In the genomic region with DNA sequence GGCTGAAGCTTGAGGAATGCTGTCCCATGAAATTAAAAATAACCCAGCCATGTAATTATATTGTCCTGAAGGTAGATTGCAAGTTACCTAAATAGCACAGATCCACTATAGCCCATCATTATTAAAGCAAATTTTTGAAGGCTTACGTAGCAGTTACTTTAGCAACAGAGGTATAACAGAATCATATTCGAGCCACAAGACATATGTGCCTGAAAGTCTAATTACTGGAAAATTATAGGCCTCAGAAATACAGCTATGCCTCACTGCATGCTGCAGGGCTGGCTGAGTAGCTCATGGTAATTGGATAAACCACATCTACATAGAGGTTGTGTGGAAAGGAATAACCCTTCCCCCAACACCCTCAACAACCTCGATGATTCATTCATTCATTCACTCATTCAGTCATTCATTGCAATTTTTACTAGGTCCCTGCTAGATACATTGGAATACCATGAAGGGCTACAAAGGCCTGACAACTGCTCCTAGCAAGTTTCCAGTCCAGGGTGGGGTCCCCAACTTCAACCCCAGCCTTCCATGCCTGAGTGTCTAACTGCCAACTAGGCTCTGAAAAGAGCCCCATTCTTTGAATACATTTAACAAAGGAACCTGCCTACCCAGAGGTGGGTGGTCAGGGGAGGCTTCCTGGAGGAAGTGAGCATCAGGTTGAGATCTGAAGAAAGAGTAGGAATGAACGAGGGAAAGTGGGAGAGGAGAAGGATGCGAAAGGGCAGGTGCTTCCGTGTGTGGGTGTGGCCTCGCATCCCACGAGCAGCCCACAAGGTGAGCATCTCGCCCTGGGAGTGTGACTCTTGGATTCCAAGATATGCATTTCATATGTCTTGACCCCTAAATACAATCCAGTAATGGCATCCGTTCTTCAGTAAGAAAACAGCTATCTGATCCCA, we compare ENCODE assay signal across 18 cellular contexts.
"Had no signal": no experiment of that assay in that cellular context is flagged by ENCODE, and none has a peak within 500 bp of the region (broad histone marks: within the 10 kb centered on the region; RNA-seq: fewer than 3 reads in every experiment).

No MANE protein-coding gene starts in this region.

- DNase-seq: activated CD4-positive, alpha-beta T cell treated with anti-CD3 and anti-CD28 coated beads for 1 hour; activated CD4-positive, alpha-beta T cell treated with anti-CD3 and anti-CD28 coated beads, Interleukin-2, amount 50 U/mL, for 1 hour; activated CD8-positive, alpha-beta T cell treated with anti-CD3 and anti-CD28 coated beads, Interleukin-2, amount 10 ng/mL, durations not matched to agents 7 days and 5 days; activated gamma-delta T cell treated with Interleukin-2 at 50 U/mL for 16 hours; aorta; brain microvascular endothelial cell; effector memory CD4-positive, alpha-beta T cell; hippocampal formation; kidney glomerular epithelial cell; left ventricle myocardium superior; mammary epithelial cell; naive thymus-derived CD8-positive, alpha-beta T cell; right cardiac atrium; stimulated activated CD4-positive, alpha-beta T cell treated with anti-CD3 and anti-CD28 coated beads, Interleukin-4, amount 100 ng/mL, for 24 hours; stimulated activated naive CD8-positive, alpha-beta T cell treated with anti-CD3 and anti-CD28 coated beads, Interleukin-15, Interleukin-2, amounts not matched to agents 100 U/mL and 50 U/mL, for 24 hours; T-helper 9 cell; thyroid gland; upper lobe of right lung had no signal
